ENCODE assay signal across 2 cellular contexts in genomic region chr17:56153215-56153614, GRCh38.
TF ChIP-seq lines count a peak whose summit lies in the region.

ANKFN1 (plus strand) TSS chr17:56153475; CDS start chr17:56212668, 59,193 bp downstream.

TF ChIP-seq in HEK293, 187 proteins besides CTCF, POLR2A, EP300 and RAD21:
- no peak for TF ChIP-seq KLF1 (tag by site-specific recombination; IDR thresholded peaks at IDR 0.05)
- TF ChIP-seq ZNF571 (tag by site-specific recombination; IDR thresholded peaks at IDR 0.05), result no peak
- TF ChIP-seq GLIS1 (tag by site-specific recombination; IDR thresholded peaks at IDR 0.05), result peak; percentile 31; the same call in 1 of the 2 replicates

TF ChIP-seq in H1, 55 proteins besides CTCF, POLR2A, EP300 and RAD21:
- TF ChIP-seq RXRA (IDR thresholded peaks at IDR 0.05; ENCODE audit: insufficient read depth, low read depth, low read length), result no peak
- TF ChIP-seq ATF2 (IDR thresholded peaks at IDR 0.05; ENCODE audit: low read length), result no peak
- no peak for TF ChIP-seq SUZ12 (IDR thresholded peaks at IDR 0.05; ENCODE audit: low read length)
- no peak for TF ChIP-seq TAF1 (IDR thresholded peaks at IDR 0.05; ENCODE audit: low read depth, low read length)
- TF ChIP-seq TCF12 (IDR thresholded peaks at IDR 0.05; ENCODE audit: low read depth, low read length), result no peak
- TF ChIP-seq CREB1 (IDR thresholded peaks at IDR 0.05), result no peak
- no peak for TF ChIP-seq TEAD4 (IDR thresholded peaks at IDR 0.05; ENCODE audit: low read depth, low read length)
- TF ChIP-seq NANOG (IDR thresholded peaks at IDR 0.05; ENCODE audit: insufficient read depth, low read depth, low read length, poor library complexity, severe bottlenecking), result no peak
- no peak for TF ChIP-seq BCL11A (IDR thresholded peaks at IDR 0.05; ENCODE audit: low read depth in 2 of 2, low read length in 2 of 2)
- TF ChIP-seq POLR2AphosphoS5 (IDR thresholded peaks at IDR 0.05; ENCODE audit: low read depth, low read length), result no peak
- no peak for TF ChIP-seq CBX8 (IDR thresholded peaks at IDR 0.05; ENCODE audit: borderline replicate concordance, low read depth, low read length)
- no peak for TF ChIP-seq CBX5 (IDR thresholded peaks at IDR 0.05; ENCODE audit: low read depth, low read length)
- TF ChIP-seq RNF2 (IDR thresholded peaks at IDR 0.05; ENCODE audit: borderline replicate concordance, low read depth, low read length, missing control alignments, poor library complexity, severe bottlenecking), result no peak
